ENCODE assay signal across 10 cellular contexts in the genomic region with DNA sequence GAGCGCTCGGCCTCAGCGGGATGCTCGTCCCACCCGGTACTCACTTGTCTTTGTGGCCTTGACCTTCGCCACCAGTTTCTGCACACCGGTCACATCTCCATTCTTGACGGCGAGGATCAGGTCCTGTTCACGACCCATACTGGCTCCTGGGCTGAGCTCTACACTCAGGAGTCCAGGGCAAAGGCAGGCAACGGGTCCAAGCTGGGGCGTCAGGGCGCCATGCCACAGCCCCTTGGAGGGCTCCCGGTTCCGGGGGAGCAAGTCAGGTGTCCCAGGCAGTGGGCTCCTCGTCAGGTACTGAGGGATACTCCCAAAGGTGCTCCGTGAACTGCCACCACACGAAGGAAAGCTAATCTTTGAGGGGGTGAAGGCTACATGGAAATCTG. TPM values are rescaled to one million over a fixed set of nuclear protein-coding genes. Genes with fewer than 3 reads are reported as not detected.
A peak's percentile ranks its signal among the peaks of the same experiment; 100 is the strongest.
DNase-seq lines count a peak whose midpoint lies in the region; ATAC-seq and TF ChIP-seq lines count a peak whose summit lies in the region.
"Had no signal": no experiment of that assay in that cellular context is flagged by ENCODE, and none has a peak within 500 bp of the region (broad histone marks: within the 10 kb centered on the region; RNA-seq: fewer than 3 reads in every experiment).

No MANE protein-coding gene starts in this region.

- intact Hi-C loops in psoas muscle (cut with DNase I): loop anchor here (2.0 to 5.0 kb wide), 3 partner anchors 27 to 86 kb away; partner anchors contain the start of gene TMEM94 (in 1 of the 2)

- peak overlapping the region; percentile 83 for H3K4me3 ChIP-seq in BJ (ENCODE audit: low read depth, low read length)
- H3K4me3 ChIP-seq in gastroesophageal sphincter: peak overlapping the region; percentile 89 to 96
- peak overlapping the region; percentile 98 for H3K4me3 ChIP-seq in psoas muscle

- CTCF ChIA-PET in BJ (lab: Yijun Ruan, JAX): interaction anchor here (0.8 to 2.0 kb wide), 5 partner anchors 10 to 365 kb away, joined by 3 to 8 read pairs (median 4); partner anchors contain the start of genes SMIM5 and TRIM47

- H3K9me3 ChIP-seq in gastroesophageal sphincter (no peaks in the 10 kb centered on the region), psoas muscle (no peaks in the 10 kb centered on the region)

- TF ChIP-seq CTCF in BJ (IDR thresholded peaks at IDR 0.05; ENCODE audit: insufficient read depth, low read depth, low read length) (no peak), VCaP (conservative IDR thresholded peaks at IDR 0.05) (no peak), gastroesophageal sphincter (IDR thresholded peaks at IDR 0.05) (no peak), psoas muscle (IDR thresholded peaks at IDR 0.05) (no peak)

- 80 to 89% methylated on average over 3 to 8 of the region's 18 CpGs for WGBS in gastroesophageal sphincter (ENCODE audit: low coverage in 1 of 2), 2 donors
- 71 to 78% (median 77%) methylated on average over 18 of the region's 18 CpGs for WGBS in psoas muscle, 3 donors

- ATAC-seq in gastroesophageal sphincter: no peak
- ATAC-seq in psoas muscle: no peak
- no peak for ATAC-seq in GM18858 (IDR thresholded peaks at IDR 0.05; ENCODE audit: unreplicated experiment)
- ATAC-seq in HG03442 (IDR thresholded peaks at IDR 0.05; ENCODE audit: unreplicated experiment): no peak
- ATAC-seq in HG03139 (IDR thresholded peaks at IDR 0.05; ENCODE audit: unreplicated experiment): no peak
- ATAC-seq: activated CD8-positive, alpha-beta memory T cell treated with anti-CD3 and anti-CD28 coated beads, Interleukin-2, amount 10 ng/mL, durations not matched to agents 7 days and 5 days had no signal

- DNase-seq in BJ (ENCODE audit: low read depth) (no peak), psoas muscle (peak in 1 of 2 donors; percentile 13), NCI-H2107 treated with DMSO at 0.1 percent for 48 hours (lab: John Stamatoyannopoulos, UW; ENCODE audit: unreplicated experiment) (no peak)
- DNase-seq: activated CD8-positive, alpha-beta memory T cell treated with anti-CD3 and anti-CD28 coated beads, Interleukin-2, amount 10 ng/mL, durations not matched to agents 7 days and 5 days; stimulated activated CD8-positive, alpha-beta memory T cell treated with anti-CD3 and anti-CD28 coated beads, Interleukin-4, amount 100 ng/mL, for 48 hours had no signal

- POLR2A ChIA-PET in BJ (lab: Charles Lee): no interaction called here

- no peak for TF ChIP-seq EP300 in gastroesophageal sphincter (IDR thresholded peaks at IDR 0.05)

- H3K4me1 ChIP-seq in gastroesophageal sphincter (peaks cover 0 to 87% (median 37%) of the 10 kb centered on the region in 3 donors), psoas muscle (peaks cover 63% of the 10 kb centered on the region)

- no peak for TF ChIP-seq POLR2A in gastroesophageal sphincter (IDR thresholded peaks at IDR 0.05)

- H3K27me3 ChIP-seq in BJ (ENCODE audit: control insufficient read depth, insufficient read depth, low read length) (no peaks in the 10 kb centered on the region), gastroesophageal sphincter (no peaks in the 10 kb centered on the region), psoas muscle (ENCODE audit: insufficient read depth in 3 of 3, low read length in 2 of 3) (no peaks in the 10 kb centered on the region)

- H3K27ac ChIP-seq in VCaP: peak overlapping the region; percentile 86; the same call in 1 of the 2 replicates
- peak overlapping the region in 3 of 4 donors; percentile 90 to 98 (median 90) for H3K27ac ChIP-seq in gastroesophageal sphincter
- H3K27ac ChIP-seq in psoas muscle: peak overlapping the region; percentile 83

- H3K36me3 ChIP-seq in BJ (ENCODE audit: control insufficient read depth, insufficient read depth, low read length) (peaks cover 6% of the 10 kb centered on the region), gastroesophageal sphincter (peaks cover 0 to 14% of the 10 kb centered on the region in 2 donors), psoas muscle (ENCODE audit: insufficient read depth in 1 of 2, low read depth in 1 of 2) (peaks cover 0 to 32% of the 10 kb centered on the region in 2 donors)

RNA-seq across cellular contexts. Expression of gene CASKIN2, which starts 1.7 kb away (rescaled TPM):
- polyA plus RNA-seq in BJ (2011; rRNA removed) (2.3 and 4.8 TPM in 2 replicates), psoas muscle (10 to 100 TPM in 1 of 3 donors, 1 to 10 TPM in 2; 8.2 to 11.0 (median 8.9) TPM)
- 10.0 and 10.1 TPM in 2 replicates for polyA minus RNA-seq in BJ (2011; rRNA and poly(A)+ RNA removed)
- total RNA-seq in gastroesophageal sphincter (10 to 100 TPM; 13.7 to 46.0 (median 15.6) TPM), psoas muscle (10 to 100 TPM; 26.3 to 33.5 (median 28.3) TPM)

RNA-seq across cellular contexts. Expression of gene TSEN54, which starts 2.7 kb away (rescaled TPM):
- polyA plus RNA-seq in BJ (2011; rRNA removed) (12.8 and 17.9 TPM in 2 replicates), psoas muscle (10 to 100 TPM; 10.1 to 14.9 (median 11.3) TPM)
- 9.8 and 18.3 TPM in 2 replicates for polyA minus RNA-seq in BJ (2011; rRNA and poly(A)+ RNA removed)
- total RNA-seq in gastroesophageal sphincter (10 to 100 TPM; 15.8 to 26.5 (median 17.1) TPM), psoas muscle (1 to 10 TPM; 5.7 to 9.7 (median 8.2) TPM)

RNA-seq across cellular contexts. Expression of gene LLGL2, which starts 11.8 kb away (rescaled TPM):
- polyA plus RNA-seq in BJ (2011; rRNA removed) (0.97 and 1.6 TPM in 2 replicates), psoas muscle (1 to 10 TPM; 1.4 to 1.9 (median 1.4) TPM)
- 0.28 and 0.41 TPM in 2 replicates for polyA minus RNA-seq in BJ (2011; rRNA and poly(A)+ RNA removed)
- total RNA-seq in gastroesophageal sphincter (1 to 10 TPM; 2.3 to 7.9 (median 5.8) TPM), psoas muscle (1 to 10 TPM; 1.4 to 3.3 (median 1.5) TPM)

RNA-seq across cellular contexts. Expression of gene TMEM94, which starts 57.2 kb away (rescaled TPM):
- polyA plus RNA-seq in BJ (2011; rRNA removed) (14.0 and 35.5 TPM in 2 replicates), psoas muscle (10 to 100 TPM; 18.7 to 48.5 (median 29.6) TPM)
- polyA minus RNA-seq in BJ (2011; rRNA and poly(A)+ RNA removed): 30.5 and 35.2 TPM in 2 replicates
- total RNA-seq in gastroesophageal sphincter (10 to 100 TPM; 31.0 to 50.3 (median 42.8) TPM), psoas muscle (10 to 100 TPM; 43.4 to 64.3 (median 49.6) TPM)
